Comparison of ENCODE assay signal across 1 cellular context in the genomic region with DNA sequence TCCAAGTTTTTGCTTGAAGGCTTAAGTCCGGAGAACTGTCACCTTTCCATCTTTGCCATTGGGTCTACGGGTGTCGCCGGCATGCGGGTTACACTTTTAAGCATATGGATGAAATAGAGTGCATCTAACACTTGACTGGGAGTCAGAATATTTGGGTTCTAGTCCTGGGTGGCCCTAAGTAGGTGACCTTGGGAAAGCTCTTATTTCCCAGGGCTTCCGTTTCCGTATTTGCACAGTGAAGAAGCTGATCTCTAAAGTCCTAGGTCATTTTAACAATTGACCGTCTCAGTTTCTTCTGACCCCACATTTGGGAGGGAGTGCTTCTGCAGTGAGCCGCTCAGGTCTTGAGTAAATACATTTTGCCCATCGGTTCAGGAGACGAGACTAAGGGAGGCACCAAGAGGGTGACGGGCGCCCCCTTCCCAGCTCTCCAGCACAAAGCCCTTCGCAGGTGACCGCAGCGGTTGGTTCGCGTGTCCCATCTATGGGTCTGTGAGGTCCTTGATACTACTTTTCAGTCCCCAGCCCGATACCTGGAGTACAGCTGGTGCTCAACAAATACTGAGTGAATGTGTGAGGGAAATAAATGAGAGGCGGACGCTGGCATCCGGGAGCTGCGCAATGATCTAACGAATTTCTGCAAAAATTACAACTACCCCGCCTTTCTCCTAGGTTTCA.
TF ChIP-seq lines count a peak whose summit lies in the region.

No MANE protein-coding gene starts in this region.

TF ChIP-seq in K562, 482 proteins besides CTCF, POLR2A, EP300 and RAD21 (continues in another document):
- TF ChIP-seq, protein P1, sequence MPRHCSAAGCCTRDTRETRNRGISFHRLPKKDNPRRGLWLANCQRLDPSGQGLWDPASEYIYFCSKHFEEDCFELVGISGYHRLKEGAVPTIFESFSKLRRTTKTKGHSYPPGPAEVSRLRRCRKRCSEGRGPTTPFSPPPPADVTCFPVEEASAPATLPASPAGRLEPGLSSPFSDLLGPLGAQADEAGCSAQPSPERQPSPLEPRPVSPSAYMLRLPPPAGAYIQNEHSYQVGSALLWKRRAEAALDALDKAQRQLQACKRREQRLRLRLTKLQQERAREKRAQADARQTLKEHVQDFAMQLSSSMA (CRISPR knock-in tag; IDR thresholded peaks at IDR 0.05), result no peak
- TF ChIP-seq, protein P2, sequence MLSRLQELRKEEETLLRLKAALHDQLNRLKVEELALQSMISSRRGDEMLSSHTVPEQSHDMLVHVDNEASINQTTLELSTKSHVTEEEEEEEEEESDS (CRISPR knock-in tag; IDR thresholded peaks at IDR 0.05), result no peak
- no peak for TF ChIP-seq CAMTA2 (CRISPR knock-in tag; conservative IDR thresholded peaks at IDR 0.05)
- no peak for TF ChIP-seq HSF4 (CRISPR knock-in tag; IDR thresholded peaks at IDR 0.05; ENCODE audit: borderline replicate concordance)
- no peak for TF ChIP-seq ARID2 (IDR thresholded peaks at IDR 0.05)
- TF ChIP-seq XRCC4 (IDR thresholded peaks at IDR 0.05; ENCODE audit: extremely low read depth, insufficient read depth, insufficient read length), result no peak
- TF ChIP-seq, protein P3, sequence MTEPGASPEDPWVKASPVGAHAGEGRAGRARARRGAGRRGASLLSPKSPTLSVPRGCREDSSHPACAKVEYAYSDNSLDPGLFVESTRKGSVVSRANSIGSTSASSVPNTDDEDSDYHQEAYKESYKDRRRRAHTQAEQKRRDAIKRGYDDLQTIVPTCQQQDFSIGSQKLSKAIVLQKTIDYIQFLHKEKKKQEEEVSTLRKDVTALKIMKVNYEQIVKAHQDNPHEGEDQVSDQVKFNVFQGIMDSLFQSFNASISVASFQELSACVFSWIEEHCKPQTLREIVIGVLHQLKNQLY (CRISPR knock-in tag; conservative IDR thresholded peaks at IDR 0.05), result no peak
- TF ChIP-seq, protein P4, sequence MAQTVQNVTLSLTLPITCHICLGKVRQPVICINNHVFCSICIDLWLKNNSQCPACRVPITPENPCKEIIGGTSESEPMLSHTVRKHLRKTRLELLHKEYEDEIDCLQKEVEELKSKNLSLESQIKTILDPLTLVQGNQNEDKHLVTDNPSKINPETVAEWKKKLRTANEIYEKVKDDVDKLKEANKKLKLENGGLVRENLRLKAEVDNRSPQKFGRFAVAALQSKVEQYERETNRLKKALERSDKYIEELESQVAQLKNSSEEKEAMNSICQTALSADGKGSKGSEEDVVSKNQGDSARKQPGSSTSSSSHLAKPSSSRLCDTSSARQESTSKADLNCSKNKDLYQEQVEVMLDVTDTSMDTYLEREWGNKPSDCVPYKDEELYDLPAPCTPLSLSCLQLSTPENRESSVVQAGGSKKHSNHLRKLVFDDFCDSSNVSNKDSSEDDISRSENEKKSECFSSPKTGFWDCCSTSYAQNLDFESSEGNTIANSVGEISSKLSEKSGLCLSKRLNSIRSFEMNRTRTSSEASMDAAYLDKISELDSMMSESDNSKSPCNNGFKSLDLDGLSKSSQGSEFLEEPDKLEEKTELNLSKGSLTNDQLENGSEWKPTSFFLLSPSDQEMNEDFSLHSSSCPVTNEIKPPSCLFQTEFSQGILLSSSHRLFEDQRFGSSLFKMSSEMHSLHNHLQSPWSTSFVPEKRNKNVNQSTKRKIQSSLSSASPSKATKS (CRISPR knock-in tag; IDR thresholded peaks at IDR 0.05), result no peak
- TF ChIP-seq, protein P5, sequence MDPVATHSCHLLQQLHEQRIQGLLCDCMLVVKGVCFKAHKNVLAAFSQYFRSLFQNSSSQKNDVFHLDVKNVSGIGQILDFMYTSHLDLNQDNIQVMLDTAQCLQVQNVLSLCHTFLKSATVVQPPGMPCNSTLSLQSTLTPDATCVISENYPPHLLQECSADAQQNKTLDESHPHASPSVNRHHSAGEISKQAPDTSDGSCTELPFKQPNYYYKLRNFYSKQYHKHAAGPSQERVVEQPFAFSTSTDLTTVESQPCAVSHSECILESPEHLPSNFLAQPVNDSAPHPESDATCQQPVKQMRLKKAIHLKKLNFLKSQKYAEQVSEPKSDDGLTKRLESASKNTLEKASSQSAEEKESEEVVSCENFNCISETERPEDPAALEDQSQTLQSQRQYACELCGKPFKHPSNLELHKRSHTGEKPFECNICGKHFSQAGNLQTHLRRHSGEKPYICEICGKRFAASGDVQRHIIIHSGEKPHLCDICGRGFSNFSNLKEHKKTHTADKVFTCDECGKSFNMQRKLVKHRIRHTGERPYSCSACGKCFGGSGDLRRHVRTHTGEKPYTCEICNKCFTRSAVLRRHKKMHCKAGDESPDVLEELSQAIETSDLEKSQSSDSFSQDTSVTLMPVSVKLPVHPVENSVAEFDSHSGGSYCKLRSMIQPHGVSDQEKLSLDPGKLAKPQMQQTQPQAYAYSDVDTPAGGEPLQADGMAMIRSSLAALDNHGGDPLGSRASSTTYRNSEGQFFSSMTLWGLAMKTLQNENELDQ (CRISPR knock-in tag; IDR thresholded peaks at IDR 0.05; ENCODE audit: borderline replicate concordance), result no peak
- TF ChIP-seq ATF1 (CRISPR knock-in tag; IDR thresholded peaks at IDR 0.05), result no peak
- TF ChIP-seq ATF1 (tag; IDR thresholded peaks at IDR 0.05), result no peak
- TF ChIP-seq ZNF507 (tag; conservative IDR thresholded peaks at IDR 0.05), result no peak
- TF ChIP-seq POLR2B (IDR thresholded peaks at IDR 0.05; ENCODE audit: low read depth, partially characterized antibody), result peak; percentile 3
- no peak for TF ChIP-seq MIER1 (IDR thresholded peaks at IDR 0.05; ENCODE audit: low read depth)
- TF ChIP-seq RFX1 (IDR thresholded peaks at IDR 0.05), result no peak
- TF ChIP-seq RBFOX2 (IDR thresholded peaks at IDR 0.05; ENCODE audit: low read depth, low read length), result no peak
- TF ChIP-seq SNRNP70 (optimal IDR thresholded peaks at IDR 0.05; ENCODE audit: low read depth, low read length), result no peak
- TF ChIP-seq, protein P6, sequence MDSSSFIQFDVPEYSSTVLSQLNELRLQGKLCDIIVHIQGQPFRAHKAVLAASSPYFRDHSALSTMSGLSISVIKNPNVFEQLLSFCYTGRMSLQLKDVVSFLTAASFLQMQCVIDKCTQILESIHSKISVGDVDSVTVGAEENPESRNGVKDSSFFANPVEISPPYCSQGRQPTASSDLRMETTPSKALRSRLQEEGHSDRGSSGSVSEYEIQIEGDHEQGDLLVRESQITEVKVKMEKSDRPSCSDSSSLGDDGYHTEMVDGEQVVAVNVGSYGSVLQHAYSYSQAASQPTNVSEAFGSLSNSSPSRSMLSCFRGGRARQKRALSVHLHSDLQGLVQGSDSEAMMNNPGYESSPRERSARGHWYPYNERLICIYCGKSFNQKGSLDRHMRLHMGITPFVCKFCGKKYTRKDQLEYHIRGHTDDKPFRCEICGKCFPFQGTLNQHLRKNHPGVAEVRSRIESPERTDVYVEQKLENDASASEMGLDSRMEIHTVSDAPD (CRISPR knock-in tag; IDR thresholded peaks at IDR 0.05), result no peak
- no peak; the same call in 1 of the 2 replicates for TF ChIP-seq RB1 (IDR thresholded peaks at IDR 0.05; ENCODE audit: low read depth)
- TF ChIP-seq ZNF224 (CRISPR knock-in tag; IDR thresholded peaks at IDR 0.05), result no peak
- peak; percentile 63 for TF ChIP-seq EP400 (IDR thresholded peaks at IDR 0.05)
- peak; percentile 30 for TF ChIP-seq CHD4 (IDR thresholded peaks at IDR 0.05; ENCODE audit: insufficient read depth, insufficient replicate concordance, low read depth, low read length, poor library complexity, severe bottlenecking)
- no peak for TF ChIP-seq HMG20B (CRISPR knock-in tag; IDR thresholded peaks at IDR 0.05)
- no peak for TF ChIP-seq KLF13 (tag; IDR thresholded peaks at IDR 0.05; ENCODE audit: borderline replicate concordance, low read depth)
- TF ChIP-seq CBX5 (IDR thresholded peaks at IDR 0.05; ENCODE audit: borderline replicate concordance, low read depth), result no peak
- TF ChIP-seq ELF1 (tag; IDR thresholded peaks at IDR 0.05), result no peak
- TF ChIP-seq, protein P7, sequence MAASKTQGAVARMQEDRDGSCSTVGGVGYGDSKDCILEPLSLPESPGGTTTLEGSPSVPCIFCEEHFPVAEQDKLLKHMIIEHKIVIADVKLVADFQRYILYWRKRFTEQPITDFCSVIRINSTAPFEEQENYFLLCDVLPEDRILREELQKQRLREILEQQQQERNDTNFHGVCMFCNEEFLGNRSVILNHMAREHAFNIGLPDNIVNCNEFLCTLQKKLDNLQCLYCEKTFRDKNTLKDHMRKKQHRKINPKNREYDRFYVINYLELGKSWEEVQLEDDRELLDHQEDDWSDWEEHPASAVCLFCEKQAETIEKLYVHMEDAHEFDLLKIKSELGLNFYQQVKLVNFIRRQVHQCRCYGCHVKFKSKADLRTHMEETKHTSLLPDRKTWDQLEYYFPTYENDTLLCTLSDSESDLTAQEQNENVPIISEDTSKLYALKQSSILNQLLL (CRISPR knock-in tag; IDR thresholded peaks at IDR 0.05; ENCODE audit: borderline replicate concordance), result no peak
- TF ChIP-seq, protein P8, sequence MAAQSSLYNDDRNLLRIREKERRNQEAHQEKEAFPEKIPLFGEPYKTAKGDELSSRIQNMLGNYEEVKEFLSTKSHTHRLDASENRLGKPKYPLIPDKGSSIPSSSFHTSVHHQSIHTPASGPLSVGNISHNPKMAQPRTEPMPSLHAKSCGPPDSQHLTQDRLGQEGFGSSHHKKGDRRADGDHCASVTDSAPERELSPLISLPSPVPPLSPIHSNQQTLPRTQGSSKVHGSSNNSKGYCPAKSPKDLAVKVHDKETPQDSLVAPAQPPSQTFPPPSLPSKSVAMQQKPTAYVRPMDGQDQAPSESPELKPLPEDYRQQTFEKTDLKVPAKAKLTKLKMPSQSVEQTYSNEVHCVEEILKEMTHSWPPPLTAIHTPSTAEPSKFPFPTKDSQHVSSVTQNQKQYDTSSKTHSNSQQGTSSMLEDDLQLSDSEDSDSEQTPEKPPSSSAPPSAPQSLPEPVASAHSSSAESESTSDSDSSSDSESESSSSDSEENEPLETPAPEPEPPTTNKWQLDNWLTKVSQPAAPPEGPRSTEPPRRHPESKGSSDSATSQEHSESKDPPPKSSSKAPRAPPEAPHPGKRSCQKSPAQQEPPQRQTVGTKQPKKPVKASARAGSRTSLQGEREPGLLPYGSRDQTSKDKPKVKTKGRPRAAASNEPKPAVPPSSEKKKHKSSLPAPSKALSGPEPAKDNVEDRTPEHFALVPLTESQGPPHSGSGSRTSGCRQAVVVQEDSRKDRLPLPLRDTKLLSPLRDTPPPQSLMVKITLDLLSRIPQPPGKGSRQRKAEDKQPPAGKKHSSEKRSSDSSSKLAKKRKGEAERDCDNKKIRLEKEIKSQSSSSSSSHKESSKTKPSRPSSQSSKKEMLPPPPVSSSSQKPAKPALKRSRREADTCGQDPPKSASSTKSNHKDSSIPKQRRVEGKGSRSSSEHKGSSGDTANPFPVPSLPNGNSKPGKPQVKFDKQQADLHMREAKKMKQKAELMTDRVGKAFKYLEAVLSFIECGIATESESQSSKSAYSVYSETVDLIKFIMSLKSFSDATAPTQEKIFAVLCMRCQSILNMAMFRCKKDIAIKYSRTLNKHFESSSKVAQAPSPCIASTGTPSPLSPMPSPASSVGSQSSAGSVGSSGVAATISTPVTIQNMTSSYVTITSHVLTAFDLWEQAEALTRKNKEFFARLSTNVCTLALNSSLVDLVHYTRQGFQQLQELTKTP (IDR thresholded peaks at IDR 0.05; ENCODE audit: low read depth in 1 of 2, partially characterized antibody in 2 of 2), result no peak
- no peak for TF ChIP-seq RFX7 (CRISPR knock-in tag; IDR thresholded peaks at IDR 0.05)
- TF ChIP-seq SREBF1 (IDR thresholded peaks at IDR 0.05; ENCODE audit: borderline replicate concordance, low read depth, low read length), result no peak
- no peak for TF ChIP-seq ZNF79 (CRISPR knock-in tag; IDR thresholded peaks at IDR 0.05; ENCODE audit: low read depth)
- no peak for TF ChIP-seq ZNF3 (CRISPR knock-in tag; IDR thresholded peaks at IDR 0.05)
- TF ChIP-seq, protein P9, sequence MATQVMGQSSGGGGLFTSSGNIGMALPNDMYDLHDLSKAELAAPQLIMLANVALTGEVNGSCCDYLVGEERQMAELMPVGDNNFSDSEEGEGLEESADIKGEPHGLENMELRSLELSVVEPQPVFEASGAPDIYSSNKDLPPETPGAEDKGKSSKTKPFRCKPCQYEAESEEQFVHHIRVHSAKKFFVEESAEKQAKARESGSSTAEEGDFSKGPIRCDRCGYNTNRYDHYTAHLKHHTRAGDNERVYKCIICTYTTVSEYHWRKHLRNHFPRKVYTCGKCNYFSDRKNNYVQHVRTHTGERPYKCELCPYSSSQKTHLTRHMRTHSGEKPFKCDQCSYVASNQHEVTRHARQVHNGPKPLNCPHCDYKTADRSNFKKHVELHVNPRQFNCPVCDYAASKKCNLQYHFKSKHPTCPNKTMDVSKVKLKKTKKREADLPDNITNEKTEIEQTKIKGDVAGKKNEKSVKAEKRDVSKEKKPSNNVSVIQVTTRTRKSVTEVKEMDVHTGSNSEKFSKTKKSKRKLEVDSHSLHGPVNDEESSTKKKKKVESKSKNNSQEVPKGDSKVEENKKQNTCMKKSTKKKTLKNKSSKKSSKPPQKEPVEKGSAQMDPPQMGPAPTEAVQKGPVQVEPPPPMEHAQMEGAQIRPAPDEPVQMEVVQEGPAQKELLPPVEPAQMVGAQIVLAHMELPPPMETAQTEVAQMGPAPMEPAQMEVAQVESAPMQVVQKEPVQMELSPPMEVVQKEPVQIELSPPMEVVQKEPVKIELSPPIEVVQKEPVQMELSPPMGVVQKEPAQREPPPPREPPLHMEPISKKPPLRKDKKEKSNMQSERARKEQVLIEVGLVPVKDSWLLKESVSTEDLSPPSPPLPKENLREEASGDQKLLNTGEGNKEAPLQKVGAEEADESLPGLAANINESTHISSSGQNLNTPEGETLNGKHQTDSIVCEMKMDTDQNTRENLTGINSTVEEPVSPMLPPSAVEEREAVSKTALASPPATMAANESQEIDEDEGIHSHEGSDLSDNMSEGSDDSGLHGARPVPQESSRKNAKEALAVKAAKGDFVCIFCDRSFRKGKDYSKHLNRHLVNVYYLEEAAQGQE (CRISPR knock-in tag; IDR thresholded peaks at IDR 0.05; ENCODE audit: low read depth), result no peak
- TF ChIP-seq, protein P10, sequence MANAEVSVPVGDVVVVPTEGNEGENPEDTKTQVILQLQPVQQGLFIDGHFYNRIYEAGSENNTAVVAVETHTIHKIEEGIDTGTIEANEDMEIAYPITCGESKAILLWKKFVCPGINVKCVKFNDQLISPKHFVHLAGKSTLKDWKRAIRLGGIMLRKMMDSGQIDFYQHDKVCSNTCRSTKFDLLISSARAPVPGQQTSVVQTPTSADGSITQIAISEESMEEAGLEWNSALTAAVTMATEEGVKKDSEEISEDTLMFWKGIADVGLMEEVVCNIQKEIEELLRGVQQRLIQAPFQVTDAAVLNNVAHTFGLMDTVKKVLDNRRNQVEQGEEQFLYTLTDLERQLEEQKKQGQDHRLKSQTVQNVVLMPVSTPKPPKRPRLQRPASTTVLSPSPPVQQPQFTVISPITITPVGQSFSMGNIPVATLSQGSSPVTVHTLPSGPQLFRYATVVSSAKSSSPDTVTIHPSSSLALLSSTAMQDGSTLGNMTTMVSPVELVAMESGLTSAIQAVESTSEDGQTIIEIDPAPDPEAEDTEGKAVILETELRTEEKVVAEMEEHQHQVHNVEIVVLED (CRISPR knock-in tag; IDR thresholded peaks at IDR 0.05), result no peak
- 0 out of 4 replicates have a peak, but pooled peaks of 1 of the 2 experiments have one; percentile 9 for TF ChIP-seq TBL1XR1 (IDR thresholded peaks at IDR 0.05; ENCODE audit: low read length in 2 of 2)
